In genomic region chr1:196372896-196373536, GRCh38 we compare ENCODE assay signal across 9 cellular contexts.
DNase-seq lines count a peak whose midpoint lies in the region; ATAC-seq and TF ChIP-seq lines count a peak whose summit lies in the region.
"Had no signal": no experiment of that assay in that cellular context is flagged by ENCODE, and none has a peak within 500 bp of the region (broad histone marks: within the 10 kb centered on the region; RNA-seq: fewer than 3 reads in every experiment).

No MANE protein-coding gene starts in this region.

- H3K4me3 ChIP-seq in Panc1 (ENCODE audit: low read depth in 2 of 2, low read length in 2 of 2) (no peak overlapping the region), fibroblast of pulmonary artery (replicated peaks; ENCODE audit: low read depth, low read length) (no peak overlapping the region)

- POLR2A ChIA-PET in Panc1 (lab: Charles Lee) = no interaction called here

- no peaks in the 10 kb centered on the region for H3K9me3 Mint-ChIP-seq in CD14-positive monocyte
- no peaks in the 10 kb centered on the region for H3K9me3 Mint-ChIP-seq in T-helper 2 cell treated with Interferon-gamma antibody and Interleukin-4, amounts not matched to agents 5 μg/mL and 100 μg/mL, for 36 hours

- ATAC-seq in GM18520 (IDR thresholded peaks at IDR 0.05; ENCODE audit: unreplicated experiment) (peak; percentile 72), HG03095 (IDR thresholded peaks at IDR 0.05; ENCODE audit: unreplicated experiment) (peak; percentile 90), Panc1 (no peak)

- TF ChIP-seq CTCF in CD14-positive monocyte (IDR thresholded peaks at IDR 0.05) (peak; percentile 76), Panc1 (IDR thresholded peaks at IDR 0.05) (peak; percentile 23; the same call in 1 of the 2 replicates), fibroblast of pulmonary artery (IDR thresholded peaks at IDR 0.05; ENCODE audit: low read length, missing control alignments) (peak; percentile 51)

- intact Hi-C loops in CD14-positive monocyte (cut with micrococcal nuclease) (no loop called here), Panc1 (cut with micrococcal nuclease; ENCODE audit: unreplicated experiment) (no loop called here)

- no peaks in the 10 kb centered on the region for H3K27me3 Mint-ChIP-seq in CD14-positive monocyte (ENCODE audit: low read depth in 3 of 3)
- no peaks in the 10 kb centered on the region for H3K27me3 Mint-ChIP-seq in T-helper 2 cell treated with Interferon-gamma antibody and Interleukin-4, amounts not matched to agents 5 μg/mL and 100 μg/mL, for 36 hours (ENCODE audit: low read depth)

- H3K36me3 ChIP-seq in Panc1 (ENCODE audit: control insufficient read depth, insufficient read depth, low read length) = no peaks in the 10 kb centered on the region
- H3K36me3 ChIP-seq: neutrophil had no signal

- no peaks in the 10 kb centered on the region for H3K36me3 Mint-ChIP-seq in CD14-positive monocyte
- H3K36me3 Mint-ChIP-seq in T-helper 2 cell treated with Interferon-gamma antibody and Interleukin-4, amounts not matched to agents 5 μg/mL and 100 μg/mL, for 36 hours (ENCODE audit: low read depth) = no peaks in the 10 kb centered on the region

- peaks cover 8% of the 10 kb centered on the region for H3K4me1 Mint-ChIP-seq in CD14-positive monocyte
- no peaks in the 10 kb centered on the region for H3K4me1 Mint-ChIP-seq in T-helper 2 cell treated with Interferon-gamma antibody and Interleukin-4, amounts not matched to agents 5 μg/mL and 100 μg/mL, for 36 hours (ENCODE audit: low read depth)

- BruUV-seq in Panc1 (replicated peaks; lab: Mats Ljungman, UMichigan) = no TSS peak

- CTCF ChIA-PET in Panc1 (lab: Charles Lee) = no interaction called here

- no peaks in the 10 kb centered on the region for H3K9me3 ChIP-seq in Panc1 (ENCODE audit: control insufficient read depth, insufficient read depth, low read depth, low read length)
- H3K9me3 ChIP-seq: neutrophil had no signal

- no peaks in the 10 kb centered on the region for H3K27me3 ChIP-seq in Panc1 (ENCODE audit: control insufficient read depth, insufficient read depth, low read length)
- H3K27me3 ChIP-seq: neutrophil had no signal

- in situ Hi-C loops in Panc1 (cut with HindIII; ENCODE audit: low pct_unique_long_range_greater_than_20kb, low sequenced_read_pairs) = no loop called here

- no peak overlapping the region for H3K4me3 Mint-ChIP-seq in CD14-positive monocyte
- H3K4me3 Mint-ChIP-seq in T-helper 2 cell treated with Interferon-gamma antibody and Interleukin-4, amounts not matched to agents 5 μg/mL and 100 μg/mL, for 36 hours = no peak overlapping the region

- DNase-seq in CD14-positive monocyte (ENCODE audit: low spot score) = no peak
- DNase-seq in Panc1 (ENCODE audit: low read depth, low spot score) = no peak
- peak; percentile 63 for DNase-seq in fibroblast of pulmonary artery (ENCODE audit: low read depth)
- no peak for DNase-seq in activated CD4-positive, alpha-beta T cell treated with anti-CD3 and anti-CD28 coated beads for 48 hours
- no peak for DNase-seq in T-helper 2 cell treated with Interferon-gamma antibody and Interleukin-4, amounts not matched to agents 5 μg/mL and 100 μg/mL, for 36 hours (ENCODE audit: low spot score)
- DNase-seq in stimulated activated CD4-positive, alpha-beta T cell treated with anti-CD3 and anti-CD28 coated beads, Interleukin-1b, Interleukin-23, amount 100 ng/mL, for 48 hours = no peak

- no peak overlapping the region for H3K27ac Mint-ChIP-seq in CD14-positive monocyte
- H3K27ac Mint-ChIP-seq in T-helper 2 cell treated with Interferon-gamma antibody and Interleukin-4, amounts not matched to agents 5 μg/mL and 100 μg/mL, for 36 hours = no peak overlapping the region

- H3K27ac ChIP-seq in Panc1 (ENCODE audit: low read length) = no peak overlapping the region
- H3K27ac ChIP-seq: neutrophil had no signal

- H3K4me1 ChIP-seq in Panc1 (ENCODE audit: control insufficient read depth, insufficient read depth, low read length) = no peaks in the 10 kb centered on the region

Comparison
In these comparisons a context has a peak if more than half of its experiments do, and no peak if none do; other contexts are left out.
1. CTCF ChIP-seq: peak in every context shown above with its lines; median percentile 76 in CD14-positive monocyte; 51 in fibroblast of pulmonary artery; 23 in Panc1.